Comparison of ENCODE assay signal across 1 cellular context in the genomic region with DNA sequence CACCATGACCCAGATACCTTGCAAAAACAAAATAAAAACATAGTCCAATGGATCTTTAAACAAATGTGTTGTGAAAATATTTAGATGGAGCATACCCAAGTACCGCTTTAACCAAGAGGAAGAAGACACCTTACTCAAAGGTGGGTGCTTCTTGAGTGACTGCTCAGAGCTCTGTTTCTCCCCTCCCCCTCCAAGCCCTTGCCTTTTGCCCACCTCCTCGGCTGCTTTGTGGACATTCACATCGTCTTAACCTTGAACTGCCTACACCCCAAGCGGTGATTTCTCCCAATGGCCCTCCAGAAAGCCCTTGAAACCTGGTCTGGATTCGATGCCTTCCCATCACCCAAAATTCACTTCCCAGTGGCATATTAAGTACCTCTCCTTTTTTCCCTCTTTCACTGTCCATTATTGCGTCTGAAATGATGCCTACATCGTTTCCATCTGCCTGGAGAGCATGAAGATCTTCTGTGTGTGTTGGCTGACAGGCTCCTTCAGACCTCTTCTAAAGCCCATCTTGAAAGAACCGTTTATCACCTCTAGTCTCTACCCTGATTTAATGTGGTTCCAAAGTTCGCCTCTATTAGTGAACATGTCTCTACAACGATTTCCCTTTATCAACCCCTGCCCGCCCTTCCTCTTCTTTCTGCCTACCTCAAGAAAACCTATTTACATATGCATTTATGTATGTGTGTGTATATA.
TF ChIP-seq lines count a peak whose summit lies in the region.

No MANE protein-coding gene starts in this region.

TF ChIP-seq in SK-N-SH, 30 proteins besides CTCF, POLR2A, EP300 and RAD21 (continued from another document):
- TF ChIP-seq FOXM1 (IDR thresholded peaks at IDR 0.05; ENCODE audit: low read depth) = no peak
- no peak for TF ChIP-seq JUND (IDR thresholded peaks at IDR 0.05)
- TF ChIP-seq, protein P1, sequence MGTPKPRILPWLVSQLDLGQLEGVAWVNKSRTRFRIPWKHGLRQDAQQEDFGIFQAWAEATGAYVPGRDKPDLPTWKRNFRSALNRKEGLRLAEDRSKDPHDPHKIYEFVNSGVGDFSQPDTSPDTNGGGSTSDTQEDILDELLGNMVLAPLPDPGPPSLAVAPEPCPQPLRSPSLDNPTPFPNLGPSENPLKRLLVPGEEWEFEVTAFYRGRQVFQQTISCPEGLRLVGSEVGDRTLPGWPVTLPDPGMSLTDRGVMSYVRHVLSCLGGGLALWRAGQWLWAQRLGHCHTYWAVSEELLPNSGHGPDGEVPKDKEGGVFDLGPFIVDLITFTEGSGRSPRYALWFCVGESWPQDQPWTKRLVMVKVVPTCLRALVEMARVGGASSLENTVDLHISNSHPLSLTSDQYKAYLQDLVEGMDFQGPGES (IDR thresholded peaks at IDR 0.05; ENCODE audit: low read depth, low read length) = no peak
